15 cellular contexts compared by ENCODE assay signal in the genomic region with DNA sequence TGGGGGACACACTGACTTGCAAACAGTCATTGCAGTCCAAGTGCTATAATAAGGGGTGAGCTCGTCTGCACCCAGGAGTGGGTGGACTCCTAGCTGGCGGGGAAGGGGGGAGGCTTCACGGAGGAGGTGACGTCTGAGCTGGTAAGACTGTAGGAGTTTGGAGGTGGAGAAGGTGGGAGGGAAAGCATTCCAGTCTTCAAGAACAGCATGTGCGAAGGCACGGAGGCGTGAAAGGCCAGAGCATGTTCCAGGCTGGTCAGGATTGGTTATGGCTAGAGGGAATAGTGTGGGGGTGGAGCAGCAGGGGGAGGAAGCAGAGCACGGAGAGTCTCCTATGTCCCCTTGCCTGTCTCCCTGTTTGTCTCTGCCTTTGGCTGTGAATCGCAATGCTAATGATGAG. TPM values are rescaled to one million over a fixed set of nuclear protein-coding genes. Genes with fewer than 3 reads are reported as not detected.
DNase-seq lines count a peak whose midpoint lies in the region; ATAC-seq and TF ChIP-seq lines count a peak whose summit lies in the region.
"Had no signal": no experiment of that assay in that cellular context is flagged by ENCODE, and none has a peak within 500 bp of the region (broad histone marks: within the 10 kb centered on the region; RNA-seq: fewer than 3 reads in every experiment).

No MANE protein-coding gene starts in this region.

- peaks cover 58% of the 10 kb centered on the region for H3K4me1 ChIP-seq in BLaER1
- H3K4me1 ChIP-seq in Loucy (ENCODE audit: insufficient read depth, low read length, poor library complexity, severe bottlenecking), result peaks cover 24% of the 10 kb centered on the region

- TF ChIP-seq CTCF in Loucy (conservative IDR thresholded peaks at IDR 0.05; ENCODE audit: low read length) (no peak), fibroblast of mammary gland (conservative IDR thresholded peaks at IDR 0.05; ENCODE audit: control insufficient read depth, insufficient read depth, low read depth, low read length) (no peak)

- H3K27me3 ChIP-seq in BLaER1, result no peaks in the 10 kb centered on the region
- H3K27me3 ChIP-seq in Loucy (ENCODE audit: insufficient read depth, low read length, poor library complexity, severe bottlenecking), result no peaks in the 10 kb centered on the region
- H3K27me3 ChIP-seq: suprapubic skin had no signal

- DNase-seq in fibroblast of mammary gland (ENCODE audit: low read depth), result peak; percentile 32
- DNase-seq in occipital lobe (lab: John Stamatoyannopoulos, UW), result peak; percentile 26
- DNase-seq in DMS53 treated with DMSO at 0.1 percent for 48 hours (lab: John Stamatoyannopoulos, UW; ENCODE audit: unreplicated experiment), result no peak
- no peak for DNase-seq in NAMALWA (ENCODE audit: low spot score)
- DNase-seq: activated CD8-positive, alpha-beta memory T cell treated with anti-CD3 and anti-CD28 coated beads, Interleukin-2, amount 50 U/mL, for 48 hours; activated naive CD4-positive, alpha-beta T cell treated with anti-CD3 and anti-CD28 coated beads, Interleukin-2, amount 50 U/mL, for 16 hours; MM.1S; NCI-H2081 treated with DMSO at 0.1 percent for 48 hours; T-helper 17 cell had no signal

- ATAC-seq in GM18870 (IDR thresholded peaks at IDR 0.05; ENCODE audit: unreplicated experiment) (no peak), GM18861 (IDR thresholded peaks at IDR 0.05; ENCODE audit: unreplicated experiment) (no peak)
- ATAC-seq: activated CD4-positive, CD25-positive, alpha-beta regulatory T cell treated with anti-CD3 and anti-CD28 coated beads, Interleukin-2, amount 50 U/mL, for 24 hours; T-helper 17 cell had no signal

- H3K79me2 ChIP-seq in Loucy (ENCODE audit: insufficient read depth, low read length), result peaks cover 47% of the 10 kb centered on the region

- peak overlapping the region; percentile 1; the same call in 1 of the 2 replicates for H3K9ac ChIP-seq in BLaER1
- H3K9ac ChIP-seq in Loucy (ENCODE audit: low read depth, low read length, poor library complexity, severe bottlenecking), result peak overlapping the region; percentile 90

- no peaks in the 10 kb centered on the region for H3K9me2 ChIP-seq in Loucy (replicated peaks; ENCODE audit: low read depth, low read length)

- H2AFZ ChIP-seq in Loucy (ENCODE audit: low read length), result no peak overlapping the region

- no peak overlapping the region for H3K4me3 ChIP-seq in BLaER1
- H3K4me3 ChIP-seq in Loucy (ENCODE audit: low read length, poor library complexity, severe bottlenecking), result no peak overlapping the region
- no peak overlapping the region for H3K4me3 ChIP-seq in fibroblast of mammary gland (ENCODE audit: control insufficient read depth, low read depth, low read length)
- H3K4me3 ChIP-seq: suprapubic skin had no signal

- H3K9me3 ChIP-seq in BLaER1 (peaks cover 7% of the 10 kb centered on the region), Loucy (ENCODE audit: insufficient read depth, low read depth, low read length) (no peaks in the 10 kb centered on the region)
- H3K9me3 ChIP-seq: suprapubic skin had no signal

- no peak overlapping the region for H3K27ac ChIP-seq in BLaER1

- H4K20me1 ChIP-seq in BLaER1, result no peaks in the 10 kb centered on the region
- no peaks in the 10 kb centered on the region for H4K20me1 ChIP-seq in Loucy (ENCODE audit: insufficient read depth, low read length, poor library complexity, severe bottlenecking)

- H3K36me3 ChIP-seq in BLaER1, result peaks cover 7% of the 10 kb centered on the region
- H3K36me3 ChIP-seq in Loucy (ENCODE audit: insufficient read depth, low read length), result no peaks in the 10 kb centered on the region
- H3K36me3 ChIP-seq: suprapubic skin had no signal

- H3K4me2 ChIP-seq in BLaER1, result peak overlapping the region; percentile 97
- peak overlapping the region; percentile 78 for H3K4me2 ChIP-seq in Loucy (ENCODE audit: low read depth, low read length, poor library complexity, severe bottlenecking)

- no peaks in the 10 kb centered on the region for H3F3A ChIP-seq in Loucy (ENCODE audit: low read depth)

RNA-seq across cellular contexts. Expression of gene ZNF436, which starts 2.4 kb away (rescaled TPM):
- 95.8 TPM for total RNA-seq in occipital lobe

RNA-seq across cellular contexts. Expression of gene HNRNPR, which starts 27.9 kb away (rescaled TPM):
- total RNA-seq in occipital lobe, result 160 TPM

RNA-seq across cellular contexts. Expression of gene TCEA3, which starts 52.6 kb away (rescaled TPM):
- total RNA-seq in occipital lobe, result 4.8 TPM

Comparison
In these comparisons a context has a peak if more than half of its experiments do, and no peak if none do; other contexts are left out.
1. DNase-seq: peak in fibroblast of mammary gland (single experiment) and occipital lobe (single experiment); none in DMS53 treated with DMSO at 0.1 percent for 48 hours (single experiment) and NAMALWA (single experiment).